Comparison of ENCODE assay signal across 12 cellular contexts in genomic region chr21:33019885-33020557, GRCh38. TPM values are rescaled to one million over a fixed set of nuclear protein-coding genes. Genes with fewer than 3 reads are reported as not detected.
A peak's percentile ranks its signal among the peaks of the same experiment; 100 is the strongest.
DNase-seq lines count a peak whose midpoint lies in the region; ATAC-seq and TF ChIP-seq lines count a peak whose summit lies in the region.
"Had no signal": no experiment of that assay in that cellular context is flagged by ENCODE, and none has a peak within 500 bp of the region (broad histone marks: within the 10 kb centered on the region; RNA-seq: fewer than 3 reads in every experiment).

No MANE protein-coding gene starts in this region.

- H2BK5ac ChIP-seq in mesenchymal stem cell (ENCODE audit: low read depth, low read length, poor library complexity, severe bottlenecking) = no peak overlapping the region

- H3K18ac ChIP-seq in mesenchymal stem cell (ENCODE audit: low read depth in 1 of 2, low read length in 2 of 2) = no peak overlapping the region

- no peak overlapping the region for H2AFZ ChIP-seq in mesenchymal stem cell (ENCODE audit: low read depth, low read length)

- peak overlapping the region; percentile 38 to 84 (median 73) for H3K4me3 Mint-ChIP-seq in CD8-positive, alpha-beta memory T cell
- peak overlapping the region; percentile 78 to 82 (median 82) for H3K4me3 Mint-ChIP-seq in nephron

- H3K79me1 ChIP-seq in mesenchymal stem cell (replicated peaks; ENCODE audit: low read length, poor library complexity, severe bottlenecking) = no peaks in the 10 kb centered on the region

- no peak overlapping the region for H4K8ac ChIP-seq in mesenchymal stem cell (ENCODE audit: low read length)

- no peak overlapping the region for H3K4me2 ChIP-seq in mesenchymal stem cell (ENCODE audit: low read length, poor library complexity, severe bottlenecking)

- H3K27me3 ChIP-seq in CD8-positive, alpha-beta memory T cell (ENCODE audit: insufficient read depth, low read length, poor library complexity, severe bottlenecking) = peaks cover 65% of the 10 kb centered on the region
- H3K27me3 ChIP-seq in H7 (ENCODE audit: control insufficient read depth, insufficient read depth, low read length) (peaks cover 90% of the 10 kb centered on the region), mesenchymal stem cell (ENCODE audit: control insufficient read depth in 1 of 2, insufficient read depth in 1 of 2, low read length in 2 of 2) (peaks cover 88 to 99% of the 10 kb centered on the region in 2 experiments)

- H3K27ac Mint-ChIP-seq in CD8-positive, alpha-beta memory T cell = peak overlapping the region in 2 of 8 donors; percentile 8 to 52
- no peak overlapping the region for H3K27ac Mint-ChIP-seq in nephron

- peaks cover 13% of the 10 kb centered on the region for H3K4me1 ChIP-seq in CD8-positive, alpha-beta memory T cell (ENCODE audit: insufficient read depth, low read length)
- H3K4me1 ChIP-seq in mesenchymal stem cell (ENCODE audit: control insufficient read depth, insufficient read depth, low read depth, low read length) = peaks cover 2% of the 10 kb centered on the region
- H3K4me1 ChIP-seq: prostate gland had no signal

- CTCF ChIA-PET in CD8-positive, alpha-beta memory T cell (lab: Charles Lee) = no interaction called here

- H3K9ac ChIP-seq in mesenchymal stem cell (ENCODE audit: low read length) = no peak overlapping the region

- peaks cover 32 to 56% (median 36%) of the 10 kb centered on the region in 3 donors for H3K4me1 Mint-ChIP-seq in CD8-positive, alpha-beta memory T cell
- peaks cover 22% of the 10 kb centered on the region for H3K4me1 Mint-ChIP-seq in nephron

- H4K91ac ChIP-seq in mesenchymal stem cell (ENCODE audit: low read length) = no peak overlapping the region

- no peak overlapping the region for H2BK120ac ChIP-seq in mesenchymal stem cell (ENCODE audit: low read depth, low read length)

- peak overlapping the region; percentile 19 for H3K4me3 ChIP-seq in CD8-positive, alpha-beta memory T cell (ENCODE audit: low read length)
- H3K4me3 ChIP-seq in H7 (ENCODE audit: insufficient read depth, low read depth, low read length) (peak overlapping the region; percentile 35), mesenchymal stem cell (ENCODE audit: insufficient read depth in 1 of 2, low read depth in 1 of 2, low read length in 2 of 2) (no peak overlapping the region)
- H3K4me3 ChIP-seq: prostate gland had no signal

- WGBS in mesenchymal stem cell = 44% methylated on average over 55 of the region's 55 CpGs

- H2BK12ac ChIP-seq in mesenchymal stem cell (ENCODE audit: low read length in 2 of 2) = no peak overlapping the region

- H2BK15ac ChIP-seq in mesenchymal stem cell (ENCODE audit: low read depth, poor library complexity, severe bottlenecking) = no peak overlapping the region

- no peak for TF ChIP-seq CTCF in nephron (IDR thresholded peaks at IDR 0.05; ENCODE audit: unreplicated experiment in 3 of 3)

- ATAC-seq in HG03378 (IDR thresholded peaks at IDR 0.05; ENCODE audit: unreplicated experiment) = no peak
- ATAC-seq in GM18907 (IDR thresholded peaks at IDR 0.05; ENCODE audit: unreplicated experiment) = no peak
- no peak for ATAC-seq in HG02610 (IDR thresholded peaks at IDR 0.05; ENCODE audit: unreplicated experiment)

- no peak overlapping the region for H3K27ac ChIP-seq in CD8-positive, alpha-beta memory T cell (ENCODE audit: low read depth, low read length)
- no peak overlapping the region for H3K27ac ChIP-seq in mesenchymal stem cell (ENCODE audit: low read length, poor library complexity, severe bottlenecking)
- H3K27ac ChIP-seq: brain microvascular endothelial cell, HL-60, prostate gland had no signal

- POLR2A ChIA-PET in CD8-positive, alpha-beta memory T cell (lab: Charles Lee) = no interaction called here

- no peak overlapping the region for H3K14ac ChIP-seq in mesenchymal stem cell (ENCODE audit: low read length in 2 of 2)

- H3K4ac ChIP-seq in mesenchymal stem cell (ENCODE audit: low read depth in 1 of 2, low read length in 2 of 2) = no peak overlapping the region

- no peaks in the 10 kb centered on the region for H3K36me3 ChIP-seq in CD8-positive, alpha-beta memory T cell (ENCODE audit: insufficient read depth, low read length)
- H3K36me3 ChIP-seq in H7 (replicated peaks; ENCODE audit: control insufficient read depth, insufficient read depth, low read length) (no peaks in the 10 kb centered on the region), mesenchymal stem cell (ENCODE audit: control insufficient read depth in 1 of 2, insufficient read depth in 2 of 2, low read depth in 1 of 2, low read length in 2 of 2) (no peaks in the 10 kb centered on the region)
- H3K36me3 ChIP-seq: brain microvascular endothelial cell, prostate gland had no signal

- no peak overlapping the region for H2AK5ac ChIP-seq in mesenchymal stem cell (ENCODE audit: low read length, severe bottlenecking)

- H3K9me3 ChIP-seq in CD8-positive, alpha-beta memory T cell (ENCODE audit: low read length) = no peaks in the 10 kb centered on the region
- no peaks in the 10 kb centered on the region for H3K9me3 ChIP-seq in mesenchymal stem cell (ENCODE audit: control insufficient read depth, low read length)
- H3K9me3 ChIP-seq: prostate gland had no signal

- H3K9me3 Mint-ChIP-seq in CD8-positive, alpha-beta memory T cell = no peaks in the 10 kb centered on the region
- peaks cover 2% of the 10 kb centered on the region for H3K9me3 Mint-ChIP-seq in nephron

- H3K36me3 Mint-ChIP-seq in CD8-positive, alpha-beta memory T cell = no peaks in the 10 kb centered on the region
- no peaks in the 10 kb centered on the region for H3K36me3 Mint-ChIP-seq in nephron (ENCODE audit: low read depth)

- DNase-seq in CD8-positive, alpha-beta memory T cell = no peak
- DNase-seq in H7 (peak; percentile 86), ecto neural progenitor cell (ENCODE audit: low spot score) (peak; percentile 61), mesenchymal stem cell (no peak)
- DNase-seq: brain microvascular endothelial cell, NCI-H345 had no signal

- no peak overlapping the region for H3K23ac ChIP-seq in mesenchymal stem cell (ENCODE audit: low read length in 2 of 2)

- H3K27me3 Mint-ChIP-seq in CD8-positive, alpha-beta memory T cell = peaks cover 59 to 91% of the 10 kb centered on the region in 2 donors
- H3K27me3 Mint-ChIP-seq in nephron (ENCODE audit: low read depth) = peaks cover 99% of the 10 kb centered on the region

RNA-seq across cellular contexts. Expression of gene OLIG2, which starts 5.7 kb away (rescaled TPM):
- not detected for total RNA-seq in CD8-positive, alpha-beta memory T cell
- polyA plus RNA-seq in CD8-positive, alpha-beta memory T cell = not detected
- 0.17 and 0.67 TPM in 2 replicates for total RNA-seq in H7 (2014; rRNA removed; shearing (Covaris generic))
- 0.44 TPM for polyA plus RNA-seq in mesenchymal stem cell (2013, experiment 1 of 2)
- 0.38 TPM for polyA plus RNA-seq in mesenchymal stem cell (2013, experiment 2 of 2)
- total RNA-seq: prostate gland had no signal

RNA-seq across cellular contexts. Expression of gene OLIG1, which starts 49.9 kb away (rescaled TPM):
- not detected for total RNA-seq in CD8-positive, alpha-beta memory T cell
- polyA plus RNA-seq in CD8-positive, alpha-beta memory T cell = not detected
- 0.15 and 1.2 TPM in 2 replicates for total RNA-seq in H7 (2014; rRNA removed; shearing (Covaris generic))
- not detected for polyA plus RNA-seq in mesenchymal stem cell (2013, experiment 1 of 2)
- polyA plus RNA-seq in mesenchymal stem cell (2013, experiment 2 of 2) = not detected

Comparison
In these comparisons a context has a peak if more than half of its experiments do, and no peak if none do; other contexts are left out.
1. DNase-seq: peak in H7 (single experiment) and ecto neural progenitor cell (single experiment); none in CD8-positive, alpha-beta memory T cell (0 of 5) and mesenchymal stem cell (single experiment).
2. H3K4me3 ChIP-seq: peak in CD8-positive, alpha-beta memory T cell (single experiment) and H7 (single experiment); none in mesenchymal stem cell (0 of 2).